ENCODE assay signal across 9 cellular contexts in genomic region chr7:74217455-74218342, GRCh38. TPM values are rescaled to one million over a fixed set of nuclear protein-coding genes. Genes with fewer than 3 reads are reported as not detected.
DNase-seq lines count a peak whose midpoint lies in the region; ATAC-seq, FAIRE-seq and TF ChIP-seq lines count a peak whose summit lies in the region.
"Had no signal": no experiment of that assay in that cellular context is flagged by ENCODE, and none has a peak within 500 bp of the region (broad histone marks: within the 10 kb centered on the region; RNA-seq: fewer than 3 reads in every experiment).

No MANE protein-coding gene starts in this region.

- H3K36me3 ChIP-seq in smooth muscle cell (ENCODE audit: low read depth), result no peaks in the 10 kb centered on the region
- H3K36me3 ChIP-seq in small intestine (ENCODE audit: control insufficient read depth in 2 of 2, insufficient read depth in 2 of 2, low read length in 2 of 2), result no peaks in the 10 kb centered on the region

- no peak for TF ChIP-seq CTCF in smooth muscle cell (IDR thresholded peaks at IDR 0.05; ENCODE audit: borderline replicate concordance, insufficient read depth, poor library complexity, severe bottlenecking)

- H3K9me3 ChIP-seq in smooth muscle cell (replicated peaks; ENCODE audit: low read depth), result no peaks in the 10 kb centered on the region
- H3K9me3 ChIP-seq in small intestine (ENCODE audit: control insufficient read depth, low read depth), result no peaks in the 10 kb centered on the region

- no peaks in the 10 kb centered on the region for H3F3A ChIP-seq in smooth muscle cell (ENCODE audit: low read depth)

- DNase-seq in ELR (ENCODE audit: low read depth) (peak; percentile 45), MV-4-11 (lab: John Stamatoyannopoulos, UW) (peak; percentile 96), cardiac septum (ENCODE audit: low spot score) (peak; percentile 84), smooth muscle cell (lab: John Stamatoyannopoulos, UW; ENCODE audit: unreplicated experiment) (no peak), small intestine (no peak), left colon (no peak), left lobe of liver (ENCODE audit: low spot score) (no peak)

- ATAC-seq in GM21515 (IDR thresholded peaks at IDR 0.05; ENCODE audit: unreplicated experiment) (peak; percentile 42), left colon (no peak), left lobe of liver (no peak)
- ATAC-seq: WTC11 had no signal

- H3K4me2 ChIP-seq in smooth muscle cell, result no peak overlapping the region

- no peaks in the 10 kb centered on the region for H4K20me1 ChIP-seq in smooth muscle cell (ENCODE audit: low read depth)

- no peaks in the 10 kb centered on the region for H3K4me1 ChIP-seq in smooth muscle cell (ENCODE audit: low read depth)
- no peaks in the 10 kb centered on the region for H3K4me1 ChIP-seq in small intestine (ENCODE audit: control insufficient read depth in 2 of 2, insufficient read depth in 1 of 2, low read depth in 1 of 2, low read length in 1 of 2)

- FAIRE-seq in small intestine (lab: Jason Lieb, UNC), result no peak

- WGBS in smooth muscle cell (ENCODE audit: low lambda C conversion rate), result 92% methylated on average over 20 of the region's 20 CpGs
- 51 to 71% (median 57%) methylated on average over 20 of the region's 20 CpGs for WGBS in small intestine, 3 donors

- intact Hi-C loops in cardiac septum (cut with DNase I), result no loop called here
- intact Hi-C loops in left colon (cut with DNase I, micrococcal nuclease), result no loop called here

- no peak overlapping the region for H3K4me3 ChIP-seq in smooth muscle cell
- no peak overlapping the region for H3K4me3 ChIP-seq in small intestine (ENCODE audit: low read depth in 1 of 2, low read length in 2 of 2)

- H3K9ac ChIP-seq in smooth muscle cell (ENCODE audit: low read depth), result no peak overlapping the region

- H3K79me2 ChIP-seq in smooth muscle cell (ENCODE audit: low read depth), result no peaks in the 10 kb centered on the region

- H3K27ac ChIP-seq in smooth muscle cell (ENCODE audit: low read depth), result no peak overlapping the region
- H3K27ac ChIP-seq in small intestine (ENCODE audit: low read depth in 1 of 2, low read length in 1 of 2), result peak overlapping the region in 1 of 2 donors; percentile 27

- no peak overlapping the region for H2AFZ ChIP-seq in smooth muscle cell (ENCODE audit: low read depth)

- no peaks in the 10 kb centered on the region for H3K27me3 ChIP-seq in smooth muscle cell (ENCODE audit: low read depth)
- H3K27me3 ChIP-seq in small intestine (ENCODE audit: control insufficient read depth in 2 of 2, insufficient read depth in 2 of 2, low read length in 2 of 2), result no peaks in the 10 kb centered on the region

RNA-seq across cellular contexts. Expression of gene LAT2, which starts 7.9 kb away (rescaled TPM):
- total RNA-seq in cardiac septum (2.3 TPM), smooth muscle cell (0.54 TPM in 1 of 2 replicates, not detected in the other), left colon (1 to 10 TPM; 1.1 to 6.9 TPM), left lobe of liver (7.8 TPM)
- polyA plus RNA-seq in smooth muscle cell (0.39 TPM in 1 of 2 replicates, not detected in the other), small intestine (1 to 10 TPM; 2.9 to 5.9 (median 5.8) TPM)

RNA-seq across cellular contexts. Expression of gene RFC2, which starts 36.5 kb away (rescaled TPM):
- total RNA-seq in cardiac septum (8.3 TPM), smooth muscle cell (12.9 and 29.4 TPM in 2 replicates), left colon (10 to 100 TPM; 13.9 to 16.1 TPM), left lobe of liver (11.3 TPM)
- polyA plus RNA-seq in smooth muscle cell (20.5 and 28.9 TPM in 2 replicates), small intestine (10 to 100 TPM in 2 of 3 donors, 1 to 10 TPM in 1; 5.4 to 27.1 (median 12.2) TPM)

RNA-seq across cellular contexts. Expression of gene EIF4H, which starts 43.5 kb away (rescaled TPM):
- total RNA-seq in cardiac septum, result 168 TPM
- 168 and 198 TPM in 2 replicates for total RNA-seq in smooth muscle cell
- polyA plus RNA-seq in smooth muscle cell, result 222 and 241 TPM in 2 replicates
- polyA plus RNA-seq in small intestine, result 100 to 1,000 TPM; 158 to 229 (median 162) TPM
- 100 to 1,000 TPM; 250 to 271 TPM for total RNA-seq in left colon
- total RNA-seq in left lobe of liver, result 125 TPM

Comparison
In these comparisons a context has a peak if more than half of its experiments do, and no peak if none do; other contexts are left out.
1. DNase-seq: peak in ELR (single experiment), MV-4-11 (single experiment) and cardiac septum (single experiment); none in smooth muscle cell (single experiment), small intestine (single experiment), left colon (0 of 2) and left lobe of liver (single experiment).